Comparison of ENCODE assay signal across 8 cellular contexts in genomic region chr22:49852898-49853894, GRCh38. TPM values are rescaled to one million over a fixed set of nuclear protein-coding genes. Genes with fewer than 3 reads are reported as not detected.
DNase-seq lines count a peak whose midpoint lies in the region; ATAC-seq and TF ChIP-seq lines count a peak whose summit lies in the region.

TSS of gene ZBED4 (plus strand) at chr22:49853844. CDS start at chr22:49883663, 29,819 bp downstream.

- H3K4me3 ChIP-seq in right atrium auricular region (peak within 1 kb of the TSS; percentile 65 to 82), prostate gland (peak within 1 kb of the TSS; percentile 65 to 82), urinary bladder (ENCODE audit: low read depth, low read length) (peak within 1 kb of the TSS; percentile 92)

- H3K36me3 ChIP-seq in right atrium auricular region (no peaks in the 10 kb centered on the region), prostate gland (no peaks in the 10 kb centered on the region), urinary bladder (ENCODE audit: insufficient read depth) (no peaks in the 10 kb centered on the region)

- H3K27me3 ChIP-seq in right atrium auricular region (peaks cover 3 to 16% of the 10 kb centered on the region in 2 donors), prostate gland (replicated peaks; ENCODE audit: insufficient read depth) (peaks cover 8% of the 10 kb centered on the region)

- intact Hi-C loops in T-helper 2 cell treated with Interferon-gamma antibody and Interleukin-4, amounts not matched to agents 100 ng/mL and 5 ng/mL, for 36 hours (cut with micrococcal nuclease) = loop anchor here (1.0 to 5.0 kb wide), 5 partner anchors 14 to 729 kb away; partner anchors contain the start of genes ALG12, BRD1, CHKB and CRELD2
- intact Hi-C loops in prostate gland (cut with DNase I) = loop anchor here (5.0 kb wide), 1 partner anchor 64 kb away; the partner anchor contains the start of genes ALG12 and CRELD2

- H3K27ac ChIP-seq in right atrium auricular region (peak within 1 kb of the TSS; percentile 91 to 94), prostate gland (peak within 1 kb of the TSS; percentile 89 to 96), urinary bladder (ENCODE audit: low read depth) (peak within 1 kb of the TSS; percentile 92)

- peak; percentile 94 to 98 for DNase-seq in NCI-H1930 (lab: John Stamatoyannopoulos, UW)
- peak; percentile 38 to 98 (median 92) for DNase-seq in anterior cingulate cortex (lab: John Stamatoyannopoulos, UW)
- DNase-seq in right atrium auricular region (ENCODE audit: low spot score) = peak; percentile 94
- peak; percentile 96 for DNase-seq in prostate gland (ENCODE audit: low spot score)

- under 1% methylated on average over 43 of the region's 127 CpGs for WGBS in prostate gland
- WGBS in urinary bladder = under 1% methylated on average over 127 of the region's 127 CpGs

- ATAC-seq in GM18505 (IDR thresholded peaks at IDR 0.05; ENCODE audit: unreplicated experiment) = peak; percentile 76
- ATAC-seq in HG02943 (IDR thresholded peaks at IDR 0.05; ENCODE audit: low read depth, unreplicated experiment) = peak; percentile 66

- H3K4me1 ChIP-seq in right atrium auricular region (peaks cover 0 to 45% of the 10 kb centered on the region in 2 donors), prostate gland (replicated peaks) (peaks cover 18% of the 10 kb centered on the region), urinary bladder (ENCODE audit: insufficient read depth) (no peaks in the 10 kb centered on the region)

- H3K9me3 ChIP-seq in right atrium auricular region = no peaks in the 10 kb centered on the region
- no peaks in the 10 kb centered on the region for H3K9me3 ChIP-seq in prostate gland

- TF ChIP-seq POLR2A in GM18505 (IDR thresholded peaks at IDR 0.05; ENCODE audit: borderline replicate concordance, extremely low read depth, insufficient read depth, insufficient read length) (peak; percentile 82), prostate gland (IDR thresholded peaks at IDR 0.05) (peak; percentile 91)

- TF ChIP-seq CTCF in right atrium auricular region (IDR thresholded peaks at IDR 0.05) (no peak), prostate gland (IDR thresholded peaks at IDR 0.05) (peak in 2 of 4 experiments; percentile 17 to 33)

RNA-seq across cellular contexts. Expression of gene ZBED4, which starts in this region (rescaled TPM):
- total RNA-seq in T-helper 2 cell treated with Interferon-gamma antibody and Interleukin-4, amounts not matched to agents 100 ng/mL and 5 ng/mL, for 36 hours = 23.3 and 24.0 TPM in 2 replicates
- total RNA-seq in right atrium auricular region = 1 to 10 TPM; 3.7 to 6.6 TPM
- 10 to 100 TPM; 10.4 to 11.2 TPM for total RNA-seq in prostate gland
- 7.8 TPM for total RNA-seq in urinary bladder
- polyA plus RNA-seq in urinary bladder = 4.6 TPM

Comparison
In these comparisons a context has a peak if more than half of its experiments do, and no peak if none do; other contexts are left out.
1. Peak in every context shown above with its lines: DNase-seq, ATAC-seq, H3K4me3 ChIP-seq and H3K27ac ChIP-seq.